1 cellular context compared by ENCODE assay signal in the genomic region with DNA sequence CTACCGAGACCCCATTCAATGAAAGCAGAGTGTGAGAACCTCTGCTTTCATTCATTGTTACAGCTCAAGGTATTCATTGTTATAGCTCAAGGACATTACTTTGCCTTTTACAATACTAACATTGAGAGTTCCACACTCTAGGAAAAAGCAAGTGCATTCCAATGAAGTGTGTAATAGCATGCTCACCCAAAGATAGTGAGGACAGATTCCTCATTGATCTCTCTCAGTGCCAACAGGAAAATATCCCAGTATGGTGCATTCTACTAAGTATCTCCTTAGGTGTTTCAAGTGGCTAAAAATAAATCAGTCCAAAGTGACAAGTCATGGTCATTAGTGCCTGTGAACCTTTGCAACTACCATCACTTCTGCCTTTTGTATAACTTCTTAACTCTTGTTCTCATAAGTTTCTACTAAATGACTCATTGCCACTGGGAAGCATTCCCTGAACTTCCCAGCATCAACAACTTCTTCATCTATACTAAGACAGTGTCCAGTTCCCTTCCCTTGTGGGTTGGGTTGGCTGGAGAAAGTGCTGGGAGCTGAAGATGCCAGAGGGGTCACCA.
TF ChIP-seq lines count a peak whose summit lies in the region.

No MANE protein-coding gene starts in this region.

TF ChIP-seq in SK-N-SH treated with all-trans-retinoic acid at 6 μM for 48 hours, 23 proteins besides CTCF, POLR2A, EP300 and RAD21 (continued from another document):
- no peak for TF ChIP-seq CSRNP3 (CRISPR knock-in tag; IDR thresholded peaks at IDR 0.05)
- TF ChIP-seq CSDC2 (CRISPR knock-in tag; IDR thresholded peaks at IDR 0.05), result no peak
- no peak for TF ChIP-seq TSHZ2 (CRISPR knock-in tag; IDR thresholded peaks at IDR 0.05)
- TF ChIP-seq ESRRG (CRISPR knock-in tag; IDR thresholded peaks at IDR 0.05), result no peak
- no peak for TF ChIP-seq ZFP30 (CRISPR knock-in tag; IDR thresholded peaks at IDR 0.05)
- TF ChIP-seq TCF4 (CRISPR knock-in tag; IDR thresholded peaks at IDR 0.05; ENCODE audit: borderline replicate concordance), result no peak
- no peak for TF ChIP-seq ZNF70 (CRISPR knock-in tag; IDR thresholded peaks at IDR 0.05)
- TF ChIP-seq PPARA (CRISPR knock-in tag; IDR thresholded peaks at IDR 0.05; ENCODE audit: borderline replicate concordance), result no peak
- no peak for TF ChIP-seq ARNTL (CRISPR knock-in tag; IDR thresholded peaks at IDR 0.05; ENCODE audit: borderline replicate concordance, low read depth)
- no peak for TF ChIP-seq OSR1 (CRISPR knock-in tag; IDR thresholded peaks at IDR 0.05)
- no peak for TF ChIP-seq ZNF8 (CRISPR knock-in tag; IDR thresholded peaks at IDR 0.05)
- TF ChIP-seq SNAI2 (CRISPR knock-in tag; IDR thresholded peaks at IDR 0.05), result no peak
